In the genomic region with DNA sequence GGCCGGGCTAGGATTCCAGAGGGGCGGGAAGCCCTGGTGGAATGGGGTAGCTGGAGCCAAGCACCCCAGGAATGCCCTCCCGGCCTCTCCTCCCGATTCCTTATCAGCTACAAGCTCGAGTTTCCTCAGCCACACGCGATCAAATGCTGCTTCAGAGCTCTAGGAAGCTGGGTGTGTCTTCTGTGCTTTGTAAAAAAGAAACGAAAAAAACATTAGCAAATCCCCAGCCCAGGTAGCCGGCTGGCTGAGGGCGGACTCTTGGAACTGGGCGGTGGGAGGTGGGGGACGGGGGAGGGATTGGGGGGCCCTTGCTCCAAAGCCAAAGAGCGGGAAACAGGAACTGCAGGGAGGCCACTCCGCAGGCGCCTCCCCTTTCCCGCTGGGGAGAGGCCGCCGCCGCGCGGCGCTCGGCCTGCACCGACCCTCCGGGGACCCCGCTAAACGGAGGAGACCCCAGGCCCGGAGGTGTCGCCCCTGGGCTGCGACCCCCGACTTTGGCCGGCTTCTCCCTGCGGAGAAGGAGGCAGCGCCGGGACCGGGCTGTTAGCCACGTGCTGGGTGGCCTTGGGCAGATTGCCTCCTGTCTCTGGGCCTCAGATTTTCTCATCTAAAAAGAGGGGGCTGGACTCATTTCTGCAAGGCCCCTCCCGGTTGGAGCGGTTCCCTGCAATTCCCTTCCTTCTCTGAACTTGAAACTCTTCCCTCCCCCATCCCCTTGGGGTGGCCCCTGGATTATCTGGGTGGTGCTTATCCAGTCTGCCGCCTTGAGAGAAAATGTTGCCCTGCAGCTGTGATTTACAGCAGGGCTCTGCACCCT, we compare ENCODE assay signal across 8 cellular contexts. TPM values are rescaled to one million over a fixed set of nuclear protein-coding genes. Genes with fewer than 3 reads are reported as not detected.
DNase-seq lines count a peak whose midpoint lies in the region; ATAC-seq and TF ChIP-seq lines count a peak whose summit lies in the region.

No MANE protein-coding gene starts in this region.

- H3K27ac ChIP-seq in left ventricle myocardium inferior (replicated peaks), result peak overlapping the region; percentile 74

- peak overlapping the region; percentile 27 to 71 for H3K4me3 Mint-ChIP-seq in activated T-cell treated with anti-CD3 and anti-CD28 coated beads, Interleukin-2, amount 50 U/mL, for 72 hours

- H3K36me3 Mint-ChIP-seq in activated T-cell treated with anti-CD3 and anti-CD28 coated beads, Interleukin-2, amount 50 U/mL, for 72 hours (ENCODE audit: insufficient read depth in 2 of 2), result peaks cover 5 to 6% of the 10 kb centered on the region in 2 donors

- peaks cover 10% of the 10 kb centered on the region for H3K4me1 ChIP-seq in left ventricle myocardium inferior

- H3K36me3 ChIP-seq in left ventricle myocardium inferior, result no peaks in the 10 kb centered on the region

- intact Hi-C loops in left ventricle myocardium inferior (cut with micrococcal nuclease), result no loop called here

- H3K4me3 ChIP-seq in left ventricle myocardium inferior, result peak overlapping the region; percentile 69

- DNase-seq in AG08395 (ENCODE audit: low spot score), result peak; percentile 65
- DNase-seq in activated T-cell treated with anti-CD3 and anti-CD28 coated beads, Interleukin-2, amount 50 U/mL, for 72 hours, result no peak
- DNase-seq in left ventricle myocardium inferior, result peak; percentile 75
- peak; percentile 60 for DNase-seq in retina
- DNase-seq in NCI-H187 (lab: John Stamatoyannopoulos, UW), result no peak

- H3K27me3 ChIP-seq in left ventricle myocardium inferior (ENCODE audit: low read depth), result no peaks in the 10 kb centered on the region

- H3K9me3 ChIP-seq in left ventricle myocardium inferior (replicated peaks), result no peaks in the 10 kb centered on the region

- ATAC-seq in GM18511 (IDR thresholded peaks at IDR 0.05; ENCODE audit: unreplicated experiment) (peak; percentile 53), GM18519 (IDR thresholded peaks at IDR 0.05; ENCODE audit: low FRiP score, unreplicated experiment) (no peak), HG02884 (IDR thresholded peaks at IDR 0.05; ENCODE audit: unreplicated experiment) (no peak)
- ATAC-seq in activated T-cell treated with anti-CD3 and anti-CD28 coated beads, Interleukin-2, amount 50 U/mL, for 72 hours (replicated peaks in 1 of 2), result no peak

- no peak for TF ChIP-seq CTCF in left ventricle myocardium inferior (IDR thresholded peaks at IDR 0.05; ENCODE audit: borderline replicate concordance)

- H3K27ac Mint-ChIP-seq in activated T-cell treated with anti-CD3 and anti-CD28 coated beads, Interleukin-2, amount 50 U/mL, for 72 hours, result peak overlapping the region; percentile 26

- peaks cover 30% of the 10 kb centered on the region for H3K27me3 Mint-ChIP-seq in activated T-cell treated with anti-CD3 and anti-CD28 coated beads, Interleukin-2, amount 50 U/mL, for 72 hours (ENCODE audit: low read depth)

- H3K9me3 Mint-ChIP-seq in activated T-cell treated with anti-CD3 and anti-CD28 coated beads, Interleukin-2, amount 50 U/mL, for 72 hours, result peaks cover 3 to 4% of the 10 kb centered on the region in 2 donors

- H3K4me1 Mint-ChIP-seq in activated T-cell treated with anti-CD3 and anti-CD28 coated beads, Interleukin-2, amount 50 U/mL, for 72 hours (ENCODE audit: low read depth), result peaks cover 7% of the 10 kb centered on the region

RNA-seq across cellular contexts. Expression of gene FABP6, which starts 40.9 kb away (rescaled TPM):
- not detected for total RNA-seq in activated T-cell treated with anti-CD3 and anti-CD28 coated beads, Interleukin-2, amount 50 U/mL, for 72 hours
- total RNA-seq in left ventricle myocardium inferior, result 1.6 TPM

Comparison
In these comparisons a context has a peak if more than half of its experiments do, and no peak if none do; other contexts are left out.
1. DNase-seq: peak in AG08395 (single experiment), left ventricle myocardium inferior (single experiment) and retina (single experiment); none in activated T-cell treated with anti-CD3 and anti-CD28 coated beads, Interleukin-2, amount 50 U/mL, for 72 hours (0 of 2) and NCI-H187 (0 of 2).